ENCODE assay signal across 16 cellular contexts in the genomic region with DNA sequence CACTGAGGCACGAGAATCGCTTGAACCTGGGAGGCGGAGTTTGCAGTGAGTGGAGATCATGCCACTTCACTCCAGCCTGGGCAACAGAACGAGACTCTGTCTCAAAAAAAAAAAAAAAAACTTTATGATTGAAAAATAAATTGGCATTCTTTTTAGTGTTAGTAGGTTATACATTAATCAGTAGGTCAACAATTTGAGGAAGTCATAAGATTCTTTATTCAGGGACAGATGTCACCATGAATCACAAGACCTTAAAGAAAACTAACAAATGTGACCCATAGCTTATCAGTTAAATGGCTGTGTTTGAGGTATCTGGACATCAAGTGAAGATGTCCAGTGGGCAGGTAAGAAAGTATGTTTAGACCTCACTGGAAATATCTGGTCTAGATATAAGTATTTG. TPM values are rescaled to one million over a fixed set of nuclear protein-coding genes. Genes with fewer than 3 reads are reported as not detected.
DNase-seq lines count a peak whose midpoint lies in the region; ATAC-seq, FAIRE-seq and TF ChIP-seq lines count a peak whose summit lies in the region.
"Had no signal": no experiment of that assay in that cellular context is flagged by ENCODE, and none has a peak within 500 bp of the region (broad histone marks: within the 10 kb centered on the region; RNA-seq: fewer than 3 reads in every experiment).

No MANE protein-coding gene starts in this region.

- H3K36me3 Mint-ChIP-seq in Calu3 (ENCODE audit: insufficient read depth, unreplicated experiment), result no peaks in the 10 kb centered on the region
- H3K36me3 Mint-ChIP-seq: CD14-positive monocyte; CD8-positive, alpha-beta T cell had no signal

- DNase-seq in Calu3 (no peak), kidney tubule cell (ENCODE audit: low spot score) (peak; percentile 37), small intestine (peak; percentile 11), prostate gland (ENCODE audit: low spot score) (no peak), NCI-H345 (lab: John Stamatoyannopoulos, UW) (no peak)
- DNase-seq: CD8-positive, alpha-beta T cell; COR-L47; DMS79; H7 had no signal

- H3K4me1 ChIP-seq in OCI-LY3 (ENCODE audit: low read length), result peaks cover 5% of the 10 kb centered on the region
- no peaks in the 10 kb centered on the region for H3K4me1 ChIP-seq in small intestine (ENCODE audit: control insufficient read depth in 2 of 2, insufficient read depth in 1 of 2, low read depth in 1 of 2, low read length in 1 of 2)
- H3K4me1 ChIP-seq in prostate gland (replicated peaks), result no peaks in the 10 kb centered on the region

- FAIRE-seq in small intestine (lab: Jason Lieb, UNC), result no peak
- FAIRE-seq: GM12878, HepG2, HTR-8/SVneo had no signal

- BruUV-seq in Calu3 (replicated peaks; lab: Mats Ljungman, UMichigan), result no TSS peak

- H3K79me2 ChIP-seq in OCI-LY3 (ENCODE audit: low read length), result no peaks in the 10 kb centered on the region

- no peaks in the 10 kb centered on the region for H4K20me1 ChIP-seq in OCI-LY3 (ENCODE audit: insufficient read depth, low read length)

- no peaks in the 10 kb centered on the region for H3K9me3 Mint-ChIP-seq in Calu3 (ENCODE audit: low read depth, unreplicated experiment)
- H3K9me3 Mint-ChIP-seq: CD14-positive monocyte; CD8-positive, alpha-beta T cell; GM23338 had no signal

- H3K27me3 ChIP-seq in OCI-LY3 (ENCODE audit: low read depth, low read length) (peaks cover 3% of the 10 kb centered on the region; the same call in 1 of the 2 replicates), small intestine (ENCODE audit: control insufficient read depth in 2 of 2, insufficient read depth in 2 of 2, low read length in 2 of 2) (no peaks in the 10 kb centered on the region), prostate gland (replicated peaks; ENCODE audit: insufficient read depth) (no peaks in the 10 kb centered on the region)

- no peak overlapping the region for H3K4me3 ChIP-seq in OCI-LY3 (ENCODE audit: low read length)
- H3K4me3 ChIP-seq in small intestine (ENCODE audit: low read depth in 1 of 2, low read length in 2 of 2), result no peak overlapping the region
- H3K4me3 ChIP-seq in prostate gland, result no peak overlapping the region
- H3K4me3 ChIP-seq: GM12878, GM23338 had no signal

- no peak for TF ChIP-seq POLR2A in prostate gland (IDR thresholded peaks at IDR 0.05)

- no peak overlapping the region for H3K4me3 Mint-ChIP-seq in Calu3 (ENCODE audit: low read depth, unreplicated experiment)
- H3K4me3 Mint-ChIP-seq: CD14-positive monocyte; CD8-positive, alpha-beta T cell; GM23338 had no signal

- no peak for ATAC-seq in HG03460 (IDR thresholded peaks at IDR 0.05; ENCODE audit: unreplicated experiment)
- ATAC-seq: CD8-positive, alpha-beta T cell; GM12878; GM23338; HepG2 had no signal

- intact Hi-C loops in Calu3 (cut with micrococcal nuclease; ENCODE audit: unreplicated experiment) (loop anchor here (5.0 kb wide), 1 partner anchor 174 kb away; no protein-coding TSS in a partner anchor), prostate gland (cut with DNase I) (no loop called here)

- H3K27me3 Mint-ChIP-seq in Calu3 (ENCODE audit: unreplicated experiment), result no peaks in the 10 kb centered on the region

- H3K9ac ChIP-seq in OCI-LY3 (ENCODE audit: low read length), result no peak overlapping the region

- peak overlapping the region; percentile 74 for H3K27ac Mint-ChIP-seq in Calu3 (ENCODE audit: unreplicated experiment)
- H3K27ac Mint-ChIP-seq: CD14-positive monocyte; CD8-positive, alpha-beta T cell; GM23338 had no signal

- H3K9me3 ChIP-seq in OCI-LY3 (ENCODE audit: insufficient read depth, low read length) (no peaks in the 10 kb centered on the region), small intestine (ENCODE audit: control insufficient read depth, low read depth) (no peaks in the 10 kb centered on the region), prostate gland (no peaks in the 10 kb centered on the region)

- H3K27ac ChIP-seq in OCI-LY3 (ENCODE audit: low read length), result no peak overlapping the region
- no peak overlapping the region for H3K27ac ChIP-seq in small intestine (ENCODE audit: low read depth in 1 of 2, low read length in 1 of 2)
- H3K27ac ChIP-seq in prostate gland, result no peak overlapping the region

- H3K36me3 ChIP-seq in OCI-LY3 (replicated peaks; ENCODE audit: low read depth, low read length), result no peaks in the 10 kb centered on the region
- no peaks in the 10 kb centered on the region for H3K36me3 ChIP-seq in small intestine (ENCODE audit: control insufficient read depth in 2 of 2, insufficient read depth in 2 of 2, low read length in 2 of 2)
- no peaks in the 10 kb centered on the region for H3K36me3 ChIP-seq in prostate gland

- TF ChIP-seq CTCF in Calu3 (IDR thresholded peaks at IDR 0.05; ENCODE audit: unreplicated experiment) (no peak), OCI-LY3 (IDR thresholded peaks at IDR 0.05; ENCODE audit: low read depth, low read length) (no peak), prostate gland (IDR thresholded peaks at IDR 0.05) (no peak)

- WGBS in small intestine, 3 donors, result 23 to 64% (median 26%) methylated on average over 4 of the region's 4 CpGs
- 85% methylated on average over 4 of the region's 4 CpGs for WGBS in prostate gland

- CTCF ChIA-PET in Calu3 (lab: Charles Lee), result interaction anchor here (0.7 to 1.0 kb wide), 2 partner anchors 23 to 174 kb away, joined by 4 to 7 read pairs; no protein-coding TSS in a partner anchor

- 0 out of 2 replicates have a peak overlapping the region, but pooled peaks have one; percentile 9 for H2AFZ ChIP-seq in OCI-LY3 (ENCODE audit: low read depth, low read length)

- H3K4me1 Mint-ChIP-seq in Calu3 (ENCODE audit: low read depth, unreplicated experiment), result peaks cover 35% of the 10 kb centered on the region
- H3K4me1 Mint-ChIP-seq: CD14-positive monocyte, GM23338 had no signal

- H3K4me2 ChIP-seq in OCI-LY3 (ENCODE audit: low read length), result no peak overlapping the region
- H3K4me2 ChIP-seq: GM23338 had no signal

RNA-seq across cellular contexts. Expression of gene PRMT9, which starts 9.2 kb away (rescaled TPM):
- total RNA-seq in Calu3 (2022), result 4.8 and 7.3 TPM in 2 replicates
- 1 to 10 TPM; 1.9 to 4.2 (median 2.9) TPM for polyA plus RNA-seq in small intestine
- 10 to 100 TPM; 10.4 to 15.7 TPM for total RNA-seq in prostate gland

RNA-seq across cellular contexts. Expression of gene ARHGAP10, which starts 38.7 kb away (rescaled TPM):
- total RNA-seq in Calu3 (2022) (5.4 and 6.1 TPM in 2 replicates), prostate gland (10 to 100 TPM; 30.3 to 69.6 TPM)
- 1 to 10 TPM; 3.4 to 9.7 (median 3.8) TPM for polyA plus RNA-seq in small intestine

Comparison
In these comparisons a context has a peak if more than half of its experiments do, and no peak if none do; other contexts are left out.
1. DNase-seq: peak in kidney tubule cell (single experiment) and small intestine (single experiment); none in Calu3 (single experiment), prostate gland (single experiment) and NCI-H345 (single experiment).